Comparison of ENCODE assay signal across 8 cellular contexts in genomic region chr1:152047954-152048640, GRCh38. TPM values are rescaled to one million over a fixed set of nuclear protein-coding genes. Genes with fewer than 3 reads are reported as not detected.
DNase-seq lines count a peak whose midpoint lies in the region; ATAC-seq, FAIRE-seq and TF ChIP-seq lines count a peak whose summit lies in the region.

No MANE protein-coding gene starts in this region.

- H3K4me1 Mint-ChIP-seq in CD4-positive, alpha-beta T cell (ENCODE audit: low read depth): peaks cover 31% of the 10 kb centered on the region
- H3K4me1 Mint-ChIP-seq in activated T-cell treated with anti-CD3 and anti-CD28 coated beads, Interleukin-2, amount 50 U/mL, for 72 hours (ENCODE audit: low read depth): peaks cover 39% of the 10 kb centered on the region
- peaks cover 25 to 33% of the 10 kb centered on the region in 2 donors for H3K4me1 Mint-ChIP-seq in natural killer cell treated with Interleukin-12 subunit alpha and Interleukin-12 subunit beta and Interleukin-15 and Interleukin-18, amount 100 ng/mL, for 72 hours (ENCODE audit: low read depth in 2 of 2)

- H3K4me3 Mint-ChIP-seq in CD4-positive, alpha-beta T cell: peak overlapping the region; percentile 72
- H3K4me3 Mint-ChIP-seq in activated T-cell treated with anti-CD3 and anti-CD28 coated beads, Interleukin-2, amount 50 U/mL, for 72 hours: peak overlapping the region; percentile 79 to 91
- H3K4me3 Mint-ChIP-seq in natural killer cell treated with Interleukin-12 subunit alpha and Interleukin-12 subunit beta and Interleukin-15 and Interleukin-18, amount 100 ng/mL, for 72 hours: peak overlapping the region; percentile 78

- H3K36me3 Mint-ChIP-seq in CD4-positive, alpha-beta T cell (ENCODE audit: low read depth): no peaks in the 10 kb centered on the region
- H3K36me3 Mint-ChIP-seq in activated T-cell treated with anti-CD3 and anti-CD28 coated beads, Interleukin-2, amount 50 U/mL, for 72 hours (ENCODE audit: insufficient read depth in 2 of 2): no peaks in the 10 kb centered on the region
- no peaks in the 10 kb centered on the region for H3K36me3 Mint-ChIP-seq in natural killer cell treated with Interleukin-12 subunit alpha and Interleukin-12 subunit beta and Interleukin-15 and Interleukin-18, amount 100 ng/mL, for 72 hours

- H3K36me3 ChIP-seq in Panc1 (ENCODE audit: control insufficient read depth, insufficient read depth, low read length): no peaks in the 10 kb centered on the region

- POLR2A ChIA-PET in CD4-positive, alpha-beta T cell (lab: Charles Lee): interaction anchor here (0.6 to 7.0 kb wide), 3 partner anchors 9 to 138 kb away, joined by 3 to 75 read pairs (median 3); partner anchors contain the start of gene S100A11
- POLR2A ChIA-PET in Panc1 (lab: Charles Lee): interaction anchor here (1.0 kb wide), 1 partner anchor 11 kb away, joined by 4 read pairs; the partner anchor contains the start of gene S100A11

- peak; percentile 89 for ATAC-seq in CD4-positive, alpha-beta T cell (ENCODE audit: poor library complexity)
- peak; percentile 92 for ATAC-seq in HG03442 (IDR thresholded peaks at IDR 0.05; ENCODE audit: unreplicated experiment)
- peak; percentile 97 for ATAC-seq in Panc1
- ATAC-seq in activated T-cell treated with anti-CD3 and anti-CD28 coated beads, Interleukin-2, amount 50 U/mL, for 72 hours (replicated peaks in 1 of 2): peak; percentile 95 to 96
- peak; percentile 97 for ATAC-seq in natural killer cell treated with Interleukin-12 subunit alpha and Interleukin-12 subunit beta and Interleukin-15 and Interleukin-18, amount 100 ng/mL, for 72 hours

- BruUV-seq in Panc1 (replicated peaks; lab: Mats Ljungman, UMichigan): no TSS peak

- peaks cover 4% of the 10 kb centered on the region for H3K27me3 Mint-ChIP-seq in CD4-positive, alpha-beta T cell
- no peaks in the 10 kb centered on the region for H3K27me3 Mint-ChIP-seq in activated T-cell treated with anti-CD3 and anti-CD28 coated beads, Interleukin-2, amount 50 U/mL, for 72 hours (ENCODE audit: low read depth)
- H3K27me3 Mint-ChIP-seq in natural killer cell treated with Interleukin-12 subunit alpha and Interleukin-12 subunit beta and Interleukin-15 and Interleukin-18, amount 100 ng/mL, for 72 hours: no peaks in the 10 kb centered on the region

- no peaks in the 10 kb centered on the region for H3K9me3 ChIP-seq in CD4-positive, alpha-beta T cell (ENCODE audit: control insufficient read depth, low read length)
- H3K9me3 ChIP-seq in Panc1 (ENCODE audit: control insufficient read depth, insufficient read depth, low read depth, low read length): peaks cover 9% of the 10 kb centered on the region; the same call in 1 of the 2 replicates

- CTCF ChIA-PET in CD4-positive, alpha-beta T cell (lab: Charles Lee): interaction anchor here (0.8 to 4.8 kb wide), 6 partner anchors 9 to 411 kb away, joined by 3 to 58 read pairs (median 6); partner anchors contain the start of gene S100A11
- CTCF ChIA-PET in Panc1 (lab: Charles Lee): interaction anchor here (1.2 to 1.9 kb wide), 2 partner anchors 14 to 411 kb away, joined by 3 to 14 read pairs; no protein-coding TSS in a partner anchor

- intact Hi-C loops in CD4-positive, alpha-beta T cell (cut with DNase I, micrococcal nuclease): loop anchor here in 1 of 2 experiments (1.0 to 2.0 kb wide), 2 partner anchors 13 to 55 kb away; partner anchors contain the start of gene S100A10
- intact Hi-C loops in Panc1 (cut with micrococcal nuclease; ENCODE audit: unreplicated experiment): no loop called here

- peaks cover 23% of the 10 kb centered on the region for H3K4me1 ChIP-seq in Panc1 (ENCODE audit: control insufficient read depth, insufficient read depth, low read length)

- peak; percentile 88 for FAIRE-seq in GM19239 (lab: Jason Lieb, UNC)

- peak; percentile 52 for TF ChIP-seq CTCF in CD4-positive, alpha-beta T cell (IDR thresholded peaks at IDR 0.05)
- peak; percentile 75 for TF ChIP-seq CTCF in Panc1 (IDR thresholded peaks at IDR 0.05)

- peak; percentile 65 to 85 (median 82) for DNase-seq in CD4-positive, alpha-beta T cell
- DNase-seq in GM19239 (ENCODE audit: insufficient read length, low spot score): peak; percentile 52
- DNase-seq in Panc1 (ENCODE audit: low read depth, low spot score): peak; percentile 96
- DNase-seq in activated T-cell treated with anti-CD3 and anti-CD28 coated beads, Interleukin-2, amount 50 U/mL, for 72 hours: peak; percentile 91 to 93
- DNase-seq in fibroblast of gingiva (ENCODE audit: low read depth): peak; percentile 99
- peak; percentile 96 for DNase-seq in natural killer cell treated with Interleukin-12 subunit alpha and Interleukin-12 subunit beta and Interleukin-15 and Interleukin-18, amount 100 ng/mL, for 72 hours (ENCODE audit: low spot score)
- peak; percentile 90 for DNase-seq in stimulated activated naive CD4-positive, alpha-beta T cell treated with Interleukin-2 at 50 U/mL for 16 hours (lab: John Stamatoyannopoulos, UW)

- peak overlapping the region; percentile 34 to 59 for H3K4me3 ChIP-seq in Panc1 (ENCODE audit: low read depth in 2 of 2, low read length in 2 of 2)

- peaks cover 2% of the 10 kb centered on the region for H3K27me3 ChIP-seq in CD4-positive, alpha-beta T cell (ENCODE audit: control insufficient read depth, insufficient read depth, low read length)
- H3K27me3 ChIP-seq in Panc1 (ENCODE audit: control insufficient read depth, insufficient read depth, low read length): no peaks in the 10 kb centered on the region

- no peaks in the 10 kb centered on the region for H3K9me3 Mint-ChIP-seq in CD4-positive, alpha-beta T cell
- H3K9me3 Mint-ChIP-seq in activated T-cell treated with anti-CD3 and anti-CD28 coated beads, Interleukin-2, amount 50 U/mL, for 72 hours: no peaks in the 10 kb centered on the region
- no peaks in the 10 kb centered on the region for H3K9me3 Mint-ChIP-seq in natural killer cell treated with Interleukin-12 subunit alpha and Interleukin-12 subunit beta and Interleukin-15 and Interleukin-18, amount 100 ng/mL, for 72 hours

- peak overlapping the region; percentile 94 for H3K27ac ChIP-seq in CD4-positive, alpha-beta T cell (ENCODE audit: low read depth, low read length)
- peak overlapping the region; percentile 99 for H3K27ac ChIP-seq in Panc1 (ENCODE audit: low read length)

- in situ Hi-C loops in Panc1 (cut with HindIII; ENCODE audit: low pct_unique_long_range_greater_than_20kb, low sequenced_read_pairs): no loop called here

- peak overlapping the region; percentile 96 for H3K27ac Mint-ChIP-seq in CD4-positive, alpha-beta T cell
- H3K27ac Mint-ChIP-seq in activated T-cell treated with anti-CD3 and anti-CD28 coated beads, Interleukin-2, amount 50 U/mL, for 72 hours: peak overlapping the region; percentile 99
- peak overlapping the region; percentile 95 to 97 for H3K27ac Mint-ChIP-seq in natural killer cell treated with Interleukin-12 subunit alpha and Interleukin-12 subunit beta and Interleukin-15 and Interleukin-18, amount 100 ng/mL, for 72 hours

RNA-seq across cellular contexts. Expression of gene S100A11, which starts 11.3 kb away (rescaled TPM):
- total RNA-seq in CD4-positive, alpha-beta T cell: 10 to 100 TPM; 23.6 to 24.1 TPM
- 474 TPM for total RNA-seq in Panc1 (2021; ENCODE audit: unreplicated experiment)
- polyA plus RNA-seq in Panc1 (2012; ENCODE audit: insufficient read length): 692 TPM
- total RNA-seq in activated T-cell treated with anti-CD3 and anti-CD28 coated beads, Interleukin-2, amount 50 U/mL, for 72 hours: 100 to 1,000 TPM; 252 to 355 TPM
- 100 to 1,000 TPM; 113 to 239 TPM for total RNA-seq in natural killer cell treated with Interleukin-12 subunit alpha and Interleukin-12 subunit beta and Interleukin-15 and Interleukin-18, amount 100 ng/mL, for 72 hours

RNA-seq across cellular contexts. Expression of gene TCHHL1, which starts 40.8 kb away (rescaled TPM):
- not detected for total RNA-seq in CD4-positive, alpha-beta T cell
- total RNA-seq in Panc1 (2021; ENCODE audit: unreplicated experiment): not detected
- polyA plus RNA-seq in Panc1 (2012; ENCODE audit: insufficient read length): not detected
- total RNA-seq in activated T-cell treated with anti-CD3 and anti-CD28 coated beads, Interleukin-2, amount 50 U/mL, for 72 hours: not detected
- not detected for total RNA-seq in natural killer cell treated with Interleukin-12 subunit alpha and Interleukin-12 subunit beta and Interleukin-15 and Interleukin-18, amount 100 ng/mL, for 72 hours

RNA-seq across cellular contexts. Expression of gene S100A10, which starts 54.4 kb away (rescaled TPM):
- 100 to 1,000 TPM; 189 to 204 TPM for total RNA-seq in CD4-positive, alpha-beta T cell
- 1,621 TPM for total RNA-seq in Panc1 (2021; ENCODE audit: unreplicated experiment)
- 1,294 TPM for polyA plus RNA-seq in Panc1 (2012; ENCODE audit: insufficient read length)
- total RNA-seq in activated T-cell treated with anti-CD3 and anti-CD28 coated beads, Interleukin-2, amount 50 U/mL, for 72 hours: 100 to 1,000 TPM in 1 of 2 donors, 10 to 100 TPM in 1; 76.6 to 138 TPM
- total RNA-seq in natural killer cell treated with Interleukin-12 subunit alpha and Interleukin-12 subunit beta and Interleukin-15 and Interleukin-18, amount 100 ng/mL, for 72 hours: 100 to 1,000 TPM; 152 to 263 TPM

Comparison
In these comparisons a context has a peak if more than half of its experiments do, and no peak if none do; other contexts are left out.
1. Peak in every context shown above with its lines: DNase-seq, ATAC-seq, H3K4me3 ChIP-seq and H3K27ac ChIP-seq.
2. RNA of gene S100A11, which starts 11.3 kb away (total RNA-seq): 474 TPM in Panc1 (single experiment), 252 to 355 TPM in activated T-cell treated with anti-CD3 and anti-CD28 coated beads, Interleukin-2, amount 50 U/mL, for 72 hours and 113 to 239 TPM in natural killer cell treated with Interleukin-12 subunit alpha and Interleukin-12 subunit beta and Interleukin-15 and Interleukin-18, amount 100 ng/mL, for 72 hours; 23.6 to 24.1 TPM in CD4-positive, alpha-beta T cell; every median in the first group is over 4 times any median in the second.